In genomic region chr6:164640946-164641345, GRCh38 we compare ENCODE assay signal across 27 cellular contexts.
DNase-seq lines count a peak whose midpoint lies in the region; ATAC-seq lines count a peak whose summit lies in the region.
"Had no signal": no experiment of that assay in that cellular context is flagged by ENCODE, and none has a peak within 500 bp of the region (broad histone marks: within the 10 kb centered on the region; RNA-seq: fewer than 3 reads in every experiment).

No MANE protein-coding gene starts in this region.

- no peaks in the 10 kb centered on the region for H3K36me3 Mint-ChIP-seq in activated T-cell treated with anti-CD3 and anti-CD28 coated beads, Interleukin-2, amount 50 U/mL, for 24 hours (ENCODE audit: low read depth)
- H3K36me3 Mint-ChIP-seq: CD4-positive, alpha-beta memory T cell had no signal

- no peaks in the 10 kb centered on the region for H3K4me1 Mint-ChIP-seq in activated T-cell treated with anti-CD3 and anti-CD28 coated beads, Interleukin-2, amount 50 U/mL, for 24 hours (ENCODE audit: low read depth)
- H3K4me1 Mint-ChIP-seq: activated CD4-positive, alpha-beta T cell treated with anti-CD3 and anti-CD28 coated beads for 36 hours; CD4-positive, alpha-beta memory T cell; natural killer cell had no signal

- no peak overlapping the region for H3K27ac Mint-ChIP-seq in activated T-cell treated with anti-CD3 and anti-CD28 coated beads, Interleukin-2, amount 50 U/mL, for 24 hours
- H3K27ac Mint-ChIP-seq: activated CD4-positive, alpha-beta T cell treated with anti-CD3 and anti-CD28 coated beads for 36 hours; CD4-positive, alpha-beta memory T cell; natural killer cell had no signal

- H3K27ac ChIP-seq in caudate nucleus (ENCODE audit: low read depth, low read length) = no peak overlapping the region
- H3K27ac ChIP-seq: A549, adrenal gland, esophagus squamous epithelium, lower lobe of right lung, Peyer's patch, thoracic aorta had no signal

- H3K4me3 Mint-ChIP-seq in activated T-cell treated with anti-CD3 and anti-CD28 coated beads, Interleukin-2, amount 50 U/mL, for 24 hours = no peak overlapping the region
- H3K4me3 Mint-ChIP-seq: activated CD4-positive, alpha-beta T cell treated with anti-CD3 and anti-CD28 coated beads for 36 hours; CD4-positive, alpha-beta memory T cell; natural killer cell had no signal

- H3K9me3 Mint-ChIP-seq in activated T-cell treated with anti-CD3 and anti-CD28 coated beads, Interleukin-2, amount 50 U/mL, for 24 hours = no peaks in the 10 kb centered on the region

- DNase-seq in NCI-H748 (lab: John Stamatoyannopoulos, UW; ENCODE audit: unreplicated experiment) (peak; percentile 10), NCI-H748 treated with DMSO at 0.1 percent for 48 hours (lab: John Stamatoyannopoulos, UW) (no peak), caudate nucleus (lab: John Stamatoyannopoulos, UW) (peak in 49 of 61 donors; percentile 1 to 89 (median 52)), myocyte (ENCODE audit: low read depth) (peak; percentile 67), GM19238 (ENCODE audit: insufficient read length, low spot score) (no peak), NK-92 (lab: John Stamatoyannopoulos, UW; ENCODE audit: unreplicated experiment) (no peak)
- no peak for DNase-seq in activated T-cell treated with anti-CD3 and anti-CD28 coated beads, Interleukin-2, amount 50 U/mL, for 24 hours
- DNase-seq: activated CD4-positive, alpha-beta T cell treated with anti-CD3 and anti-CD28 coated beads for 36 hours; activated effector memory CD4-positive, alpha-beta T cell treated with anti-CD3 and anti-CD28 coated beads, Interleukin-2, amount 50 U/mL, for 16 hours; adrenal gland; CD4-positive, alpha-beta memory T cell; central memory CD4-positive, alpha-beta T cell; DND-41; effector CD8-positive, alpha-beta T cell; esophagus squamous epithelium; lower lobe of right lung; natural killer cell; NCI-H1048; NCI-H2107; NCI-H82; Peyer's patch; SK-N-SH; T1000 had no signal

- H3K27me3 Mint-ChIP-seq in activated T-cell treated with anti-CD3 and anti-CD28 coated beads, Interleukin-2, amount 50 U/mL, for 24 hours = no peaks in the 10 kb centered on the region
- H3K27me3 Mint-ChIP-seq: activated CD4-positive, alpha-beta T cell treated with anti-CD3 and anti-CD28 coated beads for 36 hours; CD4-positive, alpha-beta memory T cell had no signal

- no peak for ATAC-seq in HG02623 (IDR thresholded peaks at IDR 0.05; ENCODE audit: unreplicated experiment)
- ATAC-seq: A549; activated CD4-positive, alpha-beta T cell treated with anti-CD3 and anti-CD28 coated beads for 36 hours; K562; lower lobe of right lung; natural killer cell had no signal

Comparison
In these comparisons a context has a peak if more than half of its experiments do, and no peak if none do; other contexts are left out.
1. DNase-seq: peak in NCI-H748 (single experiment), caudate nucleus (49 of 61) and myocyte (single experiment); none in NCI-H748 treated with DMSO at 0.1 percent for 48 hours (single experiment), GM19238 (single experiment), activated T-cell treated with anti-CD3 and anti-CD28 coated beads, Interleukin-2, amount 50 U/mL, for 24 hours (single experiment) and NK-92 (single experiment).